ENCODE assay signal across 13 cellular contexts in genomic region chr9:126682928-126683697, GRCh38.
DNase-seq lines count a peak whose midpoint lies in the region; ATAC-seq and TF ChIP-seq lines count a peak whose summit lies in the region.
"Had no signal": no experiment of that assay in that cellular context is flagged by ENCODE, and none has a peak within 500 bp of the region (broad histone marks: within the 10 kb centered on the region; RNA-seq: fewer than 3 reads in every experiment).

No MANE protein-coding gene starts in this region.

- no peaks in the 10 kb centered on the region for H3K27me3 ChIP-seq in ovary

- H3K4me1 Mint-ChIP-seq in WTC11 = peaks cover 42% of the 10 kb centered on the region

- no peak overlapping the region for H3K27ac ChIP-seq in ovary
- H3K27ac ChIP-seq: colonic mucosa, WERI-Rb-1 had no signal

- H3K4me3 ChIP-seq in ovary = no peak overlapping the region
- H3K4me3 ChIP-seq: colonic mucosa had no signal

- H3K4me3 Mint-ChIP-seq in WTC11 = peak overlapping the region; percentile 42
- H3K4me3 Mint-ChIP-seq: activated CD8-positive, alpha-beta memory T cell treated with anti-CD3 and anti-CD28 coated beads, Interleukin-2, amount 10 ng/mL, durations not matched to agents 7 days and 5 days had no signal

- TF ChIP-seq EP300 in ovary (IDR thresholded peaks at IDR 0.05) = no peak

- CTCF ChIA-PET in WTC11 (lab: Charles Lee) = interaction anchor here (0.6 to 1.6 kb wide), 16 partner anchors 7 to 183 kb away, joined by 3 to 8 read pairs (median 4); no protein-coding TSS in a partner anchor

- ATAC-seq in WTC11 = peak; percentile 8; the same call in 1 of the 2 replicates
- peak; percentile 55 to 66 for ATAC-seq in left cardiac atrium
- no peak for ATAC-seq in HG02798 (IDR thresholded peaks at IDR 0.05; ENCODE audit: poor library complexity, unreplicated experiment)
- ATAC-seq: activated CD8-positive, alpha-beta memory T cell treated with anti-CD3 and anti-CD28 coated beads, Interleukin-2, amount 10 ng/mL, durations not matched to agents 7 days and 5 days; activated naive CD4-positive, alpha-beta T cell treated with anti-CD3 and anti-CD28 coated beads, Interleukin-2, amount 50 U/mL, for 72 hours had no signal

- no peak for TF ChIP-seq CTCF in WTC11 (IDR thresholded peaks at IDR 0.05)
- no peak for TF ChIP-seq CTCF in ovary (IDR thresholded peaks at IDR 0.05)

- DNase-seq in GM03348 (ENCODE audit: low spot score) (peak; percentile 48), WTC11 (ENCODE audit: low spot score) (no peak), left cardiac atrium (no peak), ovary (peak; percentile 32 to 75 (median 60)), GDM1 (lab: John Stamatoyannopoulos, UW) (no peak), amniotic stem cell (lab: John Stamatoyannopoulos, UW) (no peak)
- DNase-seq in activated CD4-positive, alpha-beta T cell treated with anti-CD3 and anti-CD28 coated beads for 4 hours = no peak
- DNase-seq: activated CD8-positive, alpha-beta memory T cell treated with anti-CD3 and anti-CD28 coated beads, Interleukin-2, amount 10 ng/mL, durations not matched to agents 7 days and 5 days; CD8-positive, alpha-beta memory T cell; colonic mucosa; WERI-Rb-1 had no signal

- TF ChIP-seq POLR2A in ovary (IDR thresholded peaks at IDR 0.05) = no peak

- POLR2A ChIA-PET in WTC11 (lab: Charles Lee) = no interaction called here

- peaks cover 5% of the 10 kb centered on the region for H3K4me1 ChIP-seq in ovary (ENCODE audit: insufficient read depth)
- H3K4me1 ChIP-seq: colonic mucosa had no signal

- 1 to 3% (median 2%) methylated on average over 43 to 69 of the region's 69 CpGs for WGBS in ovary, 3 donors

- no peaks in the 10 kb centered on the region for H3K36me3 Mint-ChIP-seq in WTC11
- H3K36me3 Mint-ChIP-seq: activated CD8-positive, alpha-beta memory T cell treated with anti-CD3 and anti-CD28 coated beads, Interleukin-2, amount 10 ng/mL, durations not matched to agents 7 days and 5 days; activated naive CD4-positive, alpha-beta T cell treated with anti-CD3 and anti-CD28 coated beads, Interleukin-2, amount 50 U/mL, for 72 hours; CD8-positive, alpha-beta memory T cell had no signal

- H3K36me3 ChIP-seq in ovary = no peaks in the 10 kb centered on the region
- H3K36me3 ChIP-seq: colonic mucosa, WERI-Rb-1 had no signal

- intact Hi-C loops in left cardiac atrium (cut with DNase I) = no loop called here
- intact Hi-C loops in ovary (cut with DNase I) = no loop called here

- H3K27ac Mint-ChIP-seq in WTC11 = no peak overlapping the region
- H3K27ac Mint-ChIP-seq: activated CD8-positive, alpha-beta memory T cell treated with anti-CD3 and anti-CD28 coated beads, Interleukin-2, amount 10 ng/mL, durations not matched to agents 7 days and 5 days; activated naive CD4-positive, alpha-beta T cell treated with anti-CD3 and anti-CD28 coated beads, Interleukin-2, amount 50 U/mL, for 72 hours; CD8-positive, alpha-beta memory T cell had no signal

- H3K9me3 Mint-ChIP-seq in WTC11 = no peaks in the 10 kb centered on the region
- H3K9me3 Mint-ChIP-seq: activated naive CD4-positive, alpha-beta T cell treated with anti-CD3 and anti-CD28 coated beads, Interleukin-2, amount 50 U/mL, for 72 hours; CD8-positive, alpha-beta memory T cell had no signal

- no peaks in the 10 kb centered on the region for H3K9me3 ChIP-seq in ovary
- H3K9me3 ChIP-seq: colonic mucosa had no signal

- H3K27me3 Mint-ChIP-seq in WTC11 (ENCODE audit: low read depth) = peaks cover 90% of the 10 kb centered on the region

TF ChIP-seq in WTC11, 78 proteins besides CTCF, POLR2A, EP300 and RAD21:
- TF ChIP-seq ARID4B (CRISPR knock-in tag; IDR thresholded peaks at IDR 0.05; ENCODE audit: borderline replicate concordance) (no peak), HMGA2 (CRISPR knock-in tag; IDR thresholded peaks at IDR 0.05) (no peak), NR2C2 (CRISPR knock-in tag; IDR thresholded peaks at IDR 0.05) (no peak), FOXP1 (CRISPR knock-in tag; IDR thresholded peaks at IDR 0.05; ENCODE audit: borderline replicate concordance) (no peak)
- TF ChIP-seq, protein P1, sequence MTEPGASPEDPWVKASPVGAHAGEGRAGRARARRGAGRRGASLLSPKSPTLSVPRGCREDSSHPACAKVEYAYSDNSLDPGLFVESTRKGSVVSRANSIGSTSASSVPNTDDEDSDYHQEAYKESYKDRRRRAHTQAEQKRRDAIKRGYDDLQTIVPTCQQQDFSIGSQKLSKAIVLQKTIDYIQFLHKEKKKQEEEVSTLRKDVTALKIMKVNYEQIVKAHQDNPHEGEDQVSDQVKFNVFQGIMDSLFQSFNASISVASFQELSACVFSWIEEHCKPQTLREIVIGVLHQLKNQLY (CRISPR knock-in tag; IDR thresholded peaks at IDR 0.05) = no peak

Comparison
In these comparisons a context has a peak if more than half of its experiments do, and no peak if none do; other contexts are left out.
1. DNase-seq: peak in GM03348 (single experiment) and ovary (5 of 5); none in WTC11 (single experiment), left cardiac atrium (single experiment), GDM1 (single experiment), activated CD4-positive, alpha-beta T cell treated with anti-CD3 and anti-CD28 coated beads for 4 hours (0 of 2) and amniotic stem cell (single experiment).